35 cellular contexts compared by ENCODE assay signal in genomic region chr5:53597894-53598293, GRCh38.
"Had no signal": no experiment of that assay in that cellular context is flagged by ENCODE, and none has a peak within 500 bp of the region (broad histone marks: within the 10 kb centered on the region; RNA-seq: fewer than 3 reads in every experiment).

No MANE protein-coding gene starts in this region.

- H3K4me3 ChIP-seq: MG63 had no signal

- H3K4me2 ChIP-seq: KMS-11 had no signal

- H3K9ac ChIP-seq: KMS-11 had no signal

- H3K27ac ChIP-seq: KMS-11 had no signal

- DNase-seq: Karpas-422, Kasumi-1, KG1, MG63, MM.1S, MV-4-11, NCI-H1048, NCI-H1092, NCI-H1092 treated with DMSO at 0.1 percent for 48 hours, NCI-H1105, NCI-H1105 treated with DMSO at 0.1 percent for 48 hours, NCI-H1417, NCI-H1417 treated with DMSO at 0.1 percent for 48 hours, NCI-H1436, NCI-H1436 treated with DMSO at 0.1 percent for 48 hours, NCI-H146, NCI-H1694, NCI-H1694 treated with DMSO at 0.1 percent for 48 hours, NCI-H187, NCI-H187 treated with DMSO at 0.1 percent for 48 hours, NCI-H1930, NCI-H2029, NCI-H2029 treated with DMSO at 0.1 percent for 48 hours, NCI-H2081, NCI-H2081 treated with DMSO at 0.1 percent for 48 hours, NCI-H2107, NCI-H2171, NCI-H2171 treated with DMSO at 0.1 percent for 48 hours, NCI-H2227 treated with DMSO at 0.1 percent for 48 hours, NCI-H226, NCI-H345, NCI-H446, NCI-H446 treated with DMSO at 0.1 percent for 48 hours, NCI-H510A had no signal

- H3K27me3 ChIP-seq: MG63 had no signal
